In the genomic region with DNA sequence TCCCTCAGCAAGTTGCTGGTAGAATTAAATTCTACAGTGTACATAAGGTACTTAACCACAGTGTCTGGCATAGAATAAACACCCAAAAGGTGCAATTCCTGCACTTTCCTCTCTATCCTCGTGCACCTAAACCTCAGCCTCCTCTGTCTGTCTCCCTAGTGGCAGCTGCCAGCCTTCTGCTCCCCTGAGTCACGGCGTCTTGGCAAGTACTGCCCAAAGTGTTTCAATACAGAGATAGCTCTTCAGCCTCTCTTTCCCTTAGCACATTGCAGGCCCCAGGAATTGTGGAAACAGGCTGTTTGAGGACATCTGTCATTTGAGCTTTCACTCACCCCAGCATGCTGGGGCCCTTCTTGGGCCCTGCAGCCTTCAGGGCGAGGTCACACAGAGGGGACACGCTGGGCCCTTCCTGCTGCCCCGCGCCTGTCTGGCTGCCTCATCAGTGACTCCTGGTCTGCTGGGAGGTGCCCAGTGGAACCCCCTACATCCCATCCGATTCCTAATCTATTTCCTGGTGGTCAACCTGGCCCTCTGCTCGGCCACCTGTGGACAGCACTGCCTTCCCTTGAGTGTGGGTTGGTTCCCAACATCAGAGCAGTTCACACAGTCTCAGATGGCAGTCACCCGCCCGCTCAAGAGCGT, we compare ENCODE assay signal across 14 cellular contexts. TPM values are rescaled to one million over a fixed set of nuclear protein-coding genes. Genes with fewer than 3 reads are reported as not detected.
DNase-seq lines count a peak whose midpoint lies in the region; ATAC-seq and TF ChIP-seq lines count a peak whose summit lies in the region.
"Had no signal": no experiment of that assay in that cellular context is flagged by ENCODE, and none has a peak within 500 bp of the region (broad histone marks: within the 10 kb centered on the region; RNA-seq: fewer than 3 reads in every experiment).

No MANE protein-coding gene starts in this region.

- H3K36me3 ChIP-seq in gastroesophageal sphincter, result no peaks in the 10 kb centered on the region
- H3K36me3 ChIP-seq in muscle layer of duodenum (ENCODE audit: control insufficient read depth in 1 of 2, insufficient read depth in 2 of 2, low read length in 2 of 2), result no peaks in the 10 kb centered on the region
- H3K36me3 ChIP-seq in upper lobe of right lung, result no peaks in the 10 kb centered on the region

- WGBS in gastroesophageal sphincter (ENCODE audit: low coverage in 1 of 2), 2 donors, result 57 to 73% methylated on average over 3 to 5 of the region's 12 CpGs

- TF ChIP-seq EP300 in gastroesophageal sphincter (IDR thresholded peaks at IDR 0.05), result no peak

- DNase-seq in DMS79 treated with DMSO at 0.1 percent for 48 hours (lab: John Stamatoyannopoulos, UW) (peak; percentile 45), DMS79 (lab: John Stamatoyannopoulos, UW) (no peak), upper lobe of right lung (no peak), T-helper 9 cell (no peak), mucosa of gallbladder (ENCODE audit: low spot score) (no peak)
- DNase-seq in stimulated activated CD4-positive, alpha-beta T cell treated with anti-CD3 and anti-CD28 coated beads, Interleukin-4, amount 100 ng/mL, for 4 hours, result no peak
- DNase-seq: activated T-cell treated with anti-CD3 and anti-CD28 coated beads, Interleukin-2, amount 50 U/mL, for 4 hours; DMS153; immature natural killer cell; NCI-H446 treated with DMSO at 0.1 percent for 48 hours; stimulated activated CD4-positive, alpha-beta T cell treated with anti-CD3 and anti-CD28 coated beads, Interleukin-2, amount 100 ng/mL, for 24 hours; stimulated activated naive CD8-positive, alpha-beta T cell treated with anti-CD3 and anti-CD28 coated beads, Interleukin-15, Interleukin-2, amounts not matched to agents 100 U/mL and 50 U/mL, for 24 hours had no signal

- no peaks in the 10 kb centered on the region for H3K27me3 ChIP-seq in gastroesophageal sphincter
- no peaks in the 10 kb centered on the region for H3K27me3 ChIP-seq in muscle layer of duodenum (ENCODE audit: low read depth, low read length)
- H3K27me3 ChIP-seq in upper lobe of right lung, result no peaks in the 10 kb centered on the region

- H3K4me1 ChIP-seq in gastroesophageal sphincter (peaks cover 8 to 100% (median 49%) of the 10 kb centered on the region in 3 donors), muscle layer of duodenum (ENCODE audit: control insufficient read depth in 1 of 2, insufficient read depth in 2 of 2, low read length in 2 of 2) (peaks cover 6 to 40% of the 10 kb centered on the region in 2 donors), upper lobe of right lung (peaks cover 42% of the 10 kb centered on the region)

- TF ChIP-seq POLR2A in gastroesophageal sphincter (IDR thresholded peaks at IDR 0.05), result no peak

- H3K9me3 ChIP-seq in gastroesophageal sphincter (no peaks in the 10 kb centered on the region), muscle layer of duodenum (ENCODE audit: control insufficient read depth in 1 of 2, low read length in 2 of 2) (no peaks in the 10 kb centered on the region), upper lobe of right lung (no peaks in the 10 kb centered on the region)

- H3K27ac ChIP-seq in gastroesophageal sphincter (peak overlapping the region; percentile 84 to 99 (median 96)), muscle layer of duodenum (ENCODE audit: low read length) (peak overlapping the region; percentile 10), upper lobe of right lung (no peak overlapping the region)

- no peak overlapping the region for H3K4me3 ChIP-seq in gastroesophageal sphincter
- H3K4me3 ChIP-seq in muscle layer of duodenum (ENCODE audit: low read depth in 1 of 2, low read length in 2 of 2), result no peak overlapping the region
- no peak overlapping the region for H3K4me3 ChIP-seq in upper lobe of right lung

- no peak for TF ChIP-seq CTCF in gastroesophageal sphincter (IDR thresholded peaks at IDR 0.05)
- no peak for TF ChIP-seq CTCF in upper lobe of right lung (IDR thresholded peaks at IDR 0.05)

- intact Hi-C loops in upper lobe of right lung (cut with DNase I), result no loop called here

- ATAC-seq in gastroesophageal sphincter (no peak), upper lobe of right lung (peak; percentile 8)
- ATAC-seq: activated T-cell treated with anti-CD3 and anti-CD28 coated beads, Interleukin-2, amount 50 U/mL, for 4 hours; stimulated activated naive CD8-positive, alpha-beta T cell treated with anti-CD3 and anti-CD28 coated beads, Interleukin-15, Interleukin-2, amounts not matched to agents 100 U/mL and 50 U/mL, for 24 hours had no signal

RNA-seq across cellular contexts. Expression of gene COL4A2, which starts 19.3 kb away (rescaled TPM):
- total RNA-seq in gastroesophageal sphincter (100 to 1,000 TPM; 478 to 945 (median 543) TPM), upper lobe of right lung (273 TPM), mucosa of gallbladder (332 TPM)

RNA-seq across cellular contexts. Expression of gene COL4A1, which starts 19.4 kb away (rescaled TPM):
- total RNA-seq in gastroesophageal sphincter (100 to 1,000 TPM; 278 to 618 (median 440) TPM), upper lobe of right lung (242 TPM), mucosa of gallbladder (347 TPM)
